ENCODE assay signal across 1 cellular context in genomic region chr22:25110846-25111578, GRCh38.
A peak's percentile ranks its signal among the peaks of the same experiment; 100 is the strongest.
TF ChIP-seq lines count a peak whose summit lies in the region.

No MANE protein-coding gene starts in this region.

TF ChIP-seq in HepG2, 621 proteins besides CTCF, POLR2A, EP300 and RAD21 (continued from another document and continues in another):
- TF ChIP-seq, protein P1, sequence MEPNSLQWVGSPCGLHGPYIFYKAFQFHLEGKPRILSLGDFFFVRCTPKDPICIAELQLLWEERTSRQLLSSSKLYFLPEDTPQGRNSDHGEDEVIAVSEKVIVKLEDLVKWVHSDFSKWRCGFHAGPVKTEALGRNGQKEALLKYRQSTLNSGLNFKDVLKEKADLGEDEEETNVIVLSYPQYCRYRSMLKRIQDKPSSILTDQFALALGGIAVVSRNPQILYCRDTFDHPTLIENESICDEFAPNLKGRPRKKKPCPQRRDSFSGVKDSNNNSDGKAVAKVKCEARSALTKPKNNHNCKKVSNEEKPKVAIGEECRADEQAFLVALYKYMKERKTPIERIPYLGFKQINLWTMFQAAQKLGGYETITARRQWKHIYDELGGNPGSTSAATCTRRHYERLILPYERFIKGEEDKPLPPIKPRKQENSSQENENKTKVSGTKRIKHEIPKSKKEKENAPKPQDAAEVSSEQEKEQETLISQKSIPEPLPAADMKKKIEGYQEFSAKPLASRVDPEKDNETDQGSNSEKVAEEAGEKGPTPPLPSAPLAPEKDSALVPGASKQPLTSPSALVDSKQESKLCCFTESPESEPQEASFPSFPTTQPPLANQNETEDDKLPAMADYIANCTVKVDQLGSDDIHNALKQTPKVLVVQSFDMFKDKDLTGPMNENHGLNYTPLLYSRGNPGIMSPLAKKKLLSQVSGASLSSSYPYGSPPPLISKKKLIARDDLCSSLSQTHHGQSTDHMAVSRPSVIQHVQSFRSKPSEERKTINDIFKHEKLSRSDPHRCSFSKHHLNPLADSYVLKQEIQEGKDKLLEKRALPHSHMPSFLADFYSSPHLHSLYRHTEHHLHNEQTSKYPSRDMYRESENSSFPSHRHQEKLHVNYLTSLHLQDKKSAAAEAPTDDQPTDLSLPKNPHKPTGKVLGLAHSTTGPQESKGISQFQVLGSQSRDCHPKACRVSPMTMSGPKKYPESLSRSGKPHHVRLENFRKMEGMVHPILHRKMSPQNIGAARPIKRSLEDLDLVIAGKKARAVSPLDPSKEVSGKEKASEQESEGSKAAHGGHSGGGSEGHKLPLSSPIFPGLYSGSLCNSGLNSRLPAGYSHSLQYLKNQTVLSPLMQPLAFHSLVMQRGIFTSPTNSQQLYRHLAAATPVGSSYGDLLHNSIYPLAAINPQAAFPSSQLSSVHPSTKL (CRISPR knock-in tag; IDR thresholded peaks at IDR 0.05) = peak; percentile 48; the same call in 1 of the 2 replicates
- TF ChIP-seq ZBTB20 (CRISPR knock-in tag; IDR thresholded peaks at IDR 0.05; ENCODE audit: borderline replicate concordance, low read depth) = 0 out of 2 replicates have a peak, but pooled peaks have one; percentile 16
- TF ChIP-seq HINFP (CRISPR knock-in tag; IDR thresholded peaks at IDR 0.05; ENCODE audit: low read depth) = no peak
- no peak for TF ChIP-seq ERF (CRISPR knock-in tag; IDR thresholded peaks at IDR 0.05)
- no peak; the same call in 1 of the 2 replicates for TF ChIP-seq ZBTB34 (CRISPR knock-in tag; IDR thresholded peaks at IDR 0.05)
- no peak for TF ChIP-seq ZNF12 (CRISPR knock-in tag; IDR thresholded peaks at IDR 0.05)
- no peak for TF ChIP-seq MAF1 (CRISPR knock-in tag; IDR thresholded peaks at IDR 0.05; ENCODE audit: borderline replicate concordance)
- no peak for TF ChIP-seq FOXK1 (CRISPR knock-in tag; IDR thresholded peaks at IDR 0.05; ENCODE audit: borderline replicate concordance, low read depth)
- no peak for TF ChIP-seq SRF (IDR thresholded peaks at IDR 0.05; ENCODE audit: low read depth, low read length)
- TF ChIP-seq ZFP36 (IDR thresholded peaks at IDR 0.05; ENCODE audit: borderline replicate concordance, low read depth, low read length, partially characterized antibody) = no peak
- no peak for TF ChIP-seq XBP1 (CRISPR knock-in tag; IDR thresholded peaks at IDR 0.05)
- TF ChIP-seq NBN (conservative IDR thresholded peaks at IDR 0.05) = no peak
- TF ChIP-seq IRF9 (CRISPR knock-in tag; IDR thresholded peaks at IDR 0.05; ENCODE audit: borderline replicate concordance) = no peak
- TF ChIP-seq, protein P2, sequence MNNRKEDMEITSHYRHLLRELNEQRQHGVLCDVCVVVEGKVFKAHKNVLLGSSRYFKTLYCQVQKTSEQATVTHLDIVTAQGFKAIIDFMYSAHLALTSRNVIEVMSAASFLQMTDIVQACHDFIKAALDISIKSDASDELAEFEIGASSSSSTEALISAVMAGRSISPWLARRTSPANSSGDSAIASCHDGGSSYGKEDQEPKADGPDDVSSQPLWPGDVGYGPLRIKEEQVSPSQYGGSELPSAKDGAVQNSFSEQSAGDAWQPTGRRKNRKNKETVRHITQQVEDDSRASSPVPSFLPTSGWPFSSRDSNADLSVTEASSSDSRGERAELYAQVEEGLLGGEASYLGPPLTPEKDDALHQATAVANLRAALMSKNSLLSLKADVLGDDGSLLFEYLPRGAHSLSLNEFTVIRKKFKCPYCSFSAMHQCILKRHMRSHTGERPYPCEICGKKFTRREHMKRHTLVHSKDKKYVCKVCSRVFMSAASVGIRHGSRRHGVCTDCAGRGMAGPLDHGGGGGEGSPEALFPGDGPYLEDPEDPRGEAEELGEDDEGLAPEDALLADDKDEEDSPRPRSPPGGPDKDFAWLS (CRISPR knock-in tag; IDR thresholded peaks at IDR 0.05; ENCODE audit: borderline replicate concordance) = no peak
- TF ChIP-seq ARNTL (CRISPR knock-in tag; IDR thresholded peaks at IDR 0.05) = no peak
- TF ChIP-seq BRD4 (CRISPR knock-in tag; IDR thresholded peaks at IDR 0.05) = peak; percentile 52; the same call in 1 of the 2 replicates
- no peak for TF ChIP-seq ISX (CRISPR knock-in tag; conservative IDR thresholded peaks at IDR 0.05)
- TF ChIP-seq MIER2 (CRISPR knock-in tag; IDR thresholded peaks at IDR 0.05) = no peak
- TF ChIP-seq SP1 (IDR thresholded peaks at IDR 0.05) = no peak
- no peak for TF ChIP-seq SP1 (CRISPR knock-in tag; IDR thresholded peaks at IDR 0.05)
- TF ChIP-seq ZNF615 (CRISPR knock-in tag; IDR thresholded peaks at IDR 0.05; ENCODE audit: borderline replicate concordance) = no peak
- TF ChIP-seq STAT5B (CRISPR knock-in tag; IDR thresholded peaks at IDR 0.05) = no peak
- peak; percentile 72; the same call in 1 of the 2 replicates for TF ChIP-seq MXD3 (CRISPR knock-in tag; IDR thresholded peaks at IDR 0.05)
- no peak for TF ChIP-seq ZNF543 (CRISPR knock-in tag; IDR thresholded peaks at IDR 0.05)
- peak; percentile 30; the same call in 1 of the 2 replicates for TF ChIP-seq KMT2B (CRISPR knock-in tag; IDR thresholded peaks at IDR 0.05)
- TF ChIP-seq SOX5 (CRISPR knock-in tag; IDR thresholded peaks at IDR 0.05; ENCODE audit: borderline replicate concordance) = no peak
- peak; percentile 54; the same call in 1 of the 2 replicates for TF ChIP-seq ZNF564 (CRISPR knock-in tag; IDR thresholded peaks at IDR 0.05)
- no peak for TF ChIP-seq THAP11 (CRISPR knock-in tag; IDR thresholded peaks at IDR 0.05)
- no peak for TF ChIP-seq HMG20A (CRISPR knock-in tag; IDR thresholded peaks at IDR 0.05; ENCODE audit: borderline replicate concordance)
- TF ChIP-seq ZNF777 (CRISPR knock-in tag; IDR thresholded peaks at IDR 0.05) = no peak
- no peak for TF ChIP-seq SIX4 (CRISPR knock-in tag; IDR thresholded peaks at IDR 0.05)
- TF ChIP-seq, protein P3, sequence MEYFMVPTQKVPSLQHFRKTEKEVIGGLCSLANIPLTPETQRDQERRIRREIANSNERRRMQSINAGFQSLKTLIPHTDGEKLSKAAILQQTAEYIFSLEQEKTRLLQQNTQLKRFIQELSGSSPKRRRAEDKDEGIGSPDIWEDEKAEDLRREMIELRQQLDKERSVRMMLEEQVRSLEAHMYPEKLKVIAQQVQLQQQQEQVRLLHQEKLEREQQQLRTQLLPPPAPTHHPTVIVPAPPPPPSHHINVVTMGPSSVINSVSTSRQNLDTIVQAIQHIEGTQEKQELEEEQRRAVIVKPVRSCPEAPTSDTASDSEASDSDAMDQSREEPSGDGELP (IDR thresholded peaks at IDR 0.05; ENCODE audit: borderline replicate concordance, low read depth) = no peak
- TF ChIP-seq ARID3A (IDR thresholded peaks at IDR 0.05; ENCODE audit: low read depth, low read length) = peak; percentile 1; the same call in 1 of the 2 replicates
- no peak for TF ChIP-seq ZBTB3 (CRISPR knock-in tag; IDR thresholded peaks at IDR 0.05; ENCODE audit: borderline replicate concordance, low read depth)
- TF ChIP-seq, protein P4, sequence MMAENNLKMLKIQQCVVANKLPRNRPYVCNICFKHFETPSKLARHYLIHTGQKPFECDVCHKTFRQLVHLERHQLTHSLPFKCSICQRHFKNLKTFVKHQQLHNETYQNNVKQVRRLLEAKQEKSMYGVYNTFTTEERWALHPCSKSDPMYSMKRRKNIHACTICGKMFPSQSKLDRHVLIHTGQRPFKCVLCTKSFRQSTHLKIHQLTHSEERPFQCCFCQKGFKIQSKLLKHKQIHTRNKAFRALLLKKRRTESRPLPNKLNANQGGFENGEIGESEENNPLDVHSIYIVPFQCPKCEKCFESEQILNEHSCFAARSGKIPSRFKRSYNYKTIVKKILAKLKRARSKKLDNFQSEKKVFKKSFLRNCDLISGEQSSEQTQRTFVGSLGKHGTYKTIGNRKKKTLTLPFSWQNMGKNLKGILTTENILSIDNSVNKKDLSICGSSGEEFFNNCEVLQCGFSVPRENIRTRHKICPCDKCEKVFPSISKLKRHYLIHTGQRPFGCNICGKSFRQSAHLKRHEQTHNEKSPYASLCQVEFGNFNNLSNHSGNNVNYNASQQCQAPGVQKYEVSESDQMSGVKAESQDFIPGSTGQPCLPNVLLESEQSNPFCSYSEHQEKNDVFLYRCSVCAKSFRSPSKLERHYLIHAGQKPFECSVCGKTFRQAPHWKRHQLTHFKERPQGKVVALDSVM (CRISPR knock-in tag; IDR thresholded peaks at IDR 0.05) = 0 out of 2 replicates have a peak, but pooled peaks have one; percentile 18
- no peak; the same call in 1 of the 2 replicates for TF ChIP-seq MAZ (IDR thresholded peaks at IDR 0.05; ENCODE audit: borderline replicate concordance, low read depth, low read length)
- TF ChIP-seq MAZ (CRISPR knock-in tag; IDR thresholded peaks at IDR 0.05; ENCODE audit: low read depth) = 0 out of 2 replicates have a peak, but pooled peaks have one; percentile 8
- TF ChIP-seq ATF1 (CRISPR knock-in tag; IDR thresholded peaks at IDR 0.05) = no peak
- TF ChIP-seq, protein P5, sequence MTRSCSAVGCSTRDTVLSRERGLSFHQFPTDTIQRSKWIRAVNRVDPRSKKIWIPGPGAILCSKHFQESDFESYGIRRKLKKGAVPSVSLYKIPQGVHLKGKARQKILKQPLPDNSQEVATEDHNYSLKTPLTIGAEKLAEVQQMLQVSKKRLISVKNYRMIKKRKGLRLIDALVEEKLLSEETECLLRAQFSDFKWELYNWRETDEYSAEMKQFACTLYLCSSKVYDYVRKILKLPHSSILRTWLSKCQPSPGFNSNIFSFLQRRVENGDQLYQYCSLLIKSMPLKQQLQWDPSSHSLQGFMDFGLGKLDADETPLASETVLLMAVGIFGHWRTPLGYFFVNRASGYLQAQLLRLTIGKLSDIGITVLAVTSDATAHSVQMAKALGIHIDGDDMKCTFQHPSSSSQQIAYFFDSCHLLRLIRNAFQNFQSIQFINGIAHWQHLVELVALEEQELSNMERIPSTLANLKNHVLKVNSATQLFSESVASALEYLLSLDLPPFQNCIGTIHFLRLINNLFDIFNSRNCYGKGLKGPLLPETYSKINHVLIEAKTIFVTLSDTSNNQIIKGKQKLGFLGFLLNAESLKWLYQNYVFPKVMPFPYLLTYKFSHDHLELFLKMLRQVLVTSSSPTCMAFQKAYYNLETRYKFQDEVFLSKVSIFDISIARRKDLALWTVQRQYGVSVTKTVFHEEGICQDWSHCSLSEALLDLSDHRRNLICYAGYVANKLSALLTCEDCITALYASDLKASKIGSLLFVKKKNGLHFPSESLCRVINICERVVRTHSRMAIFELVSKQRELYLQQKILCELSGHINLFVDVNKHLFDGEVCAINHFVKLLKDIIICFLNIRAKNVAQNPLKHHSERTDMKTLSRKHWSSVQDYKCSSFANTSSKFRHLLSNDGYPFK (CRISPR knock-in tag; IDR thresholded peaks at IDR 0.05; ENCODE audit: borderline replicate concordance) = no peak
- TF ChIP-seq GMEB1 (CRISPR knock-in tag; IDR thresholded peaks at IDR 0.05; ENCODE audit: borderline replicate concordance) = peak; percentile 48; the same call in 1 of the 2 replicates
- no peak for TF ChIP-seq ZSCAN21 (CRISPR knock-in tag; IDR thresholded peaks at IDR 0.05; ENCODE audit: borderline replicate concordance)
- TF ChIP-seq ZNF746 (CRISPR knock-in tag; IDR thresholded peaks at IDR 0.05) = no peak; the same call in 1 of the 2 replicates
- peak; percentile 86; the same call in 1 of the 2 replicates for TF ChIP-seq U2AF2 (IDR thresholded peaks at IDR 0.05; ENCODE audit: low read depth, low read length)
